In the genomic region with DNA sequence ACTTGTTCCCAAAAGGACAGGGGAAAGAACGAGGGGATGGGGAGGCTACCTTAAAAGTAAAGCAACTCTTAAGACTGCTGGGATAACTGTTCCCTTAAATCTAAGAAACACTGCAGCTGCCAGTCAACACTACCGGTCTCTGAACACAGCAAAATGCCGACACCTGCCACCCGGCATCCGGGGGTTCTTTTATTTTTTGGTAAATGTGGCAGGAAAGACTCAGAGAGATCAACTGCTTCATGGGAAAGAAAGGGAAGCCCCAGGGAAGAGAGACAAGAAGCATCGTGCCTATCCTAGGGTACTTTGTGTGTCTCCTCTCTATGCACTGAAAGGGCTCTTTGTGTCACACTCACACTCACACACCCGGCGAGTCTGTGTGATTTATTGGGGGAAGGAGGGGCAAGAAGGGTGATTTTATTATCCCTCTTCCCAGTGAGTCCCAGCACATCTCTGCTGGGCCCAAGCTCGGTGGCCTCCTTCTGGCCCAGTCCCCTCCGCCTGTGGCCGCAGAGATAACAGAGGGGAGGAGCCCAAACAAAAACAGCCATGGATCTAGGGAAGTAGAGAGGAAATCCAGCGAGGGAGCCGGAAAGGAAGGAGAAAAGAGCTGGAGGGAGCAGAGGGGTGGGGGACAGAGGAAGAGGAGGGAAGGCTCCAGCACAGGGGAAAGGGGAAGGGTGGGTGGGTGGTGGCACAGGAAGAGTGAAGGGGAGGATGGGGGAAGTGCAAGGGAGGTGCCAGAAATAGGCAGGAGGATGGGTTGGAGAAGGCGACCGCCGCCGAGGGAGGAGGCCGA, we compare ENCODE assay signal across 1 cellular context.
TF ChIP-seq lines count a peak whose summit lies in the region.

No MANE protein-coding gene starts in this region.

TF ChIP-seq in K562, 482 proteins besides CTCF, POLR2A, EP300 and RAD21 (continued from another document and continues in another):
- TF ChIP-seq FOXA1 (IDR thresholded peaks at IDR 0.05; ENCODE audit: borderline replicate concordance) (no peak), SNIP1 (IDR thresholded peaks at IDR 0.05; ENCODE audit: low read depth) (no peak), ZNF408 (CRISPR knock-in tag; IDR thresholded peaks at IDR 0.05; ENCODE audit: low read depth) (no peak), TEAD1 (CRISPR knock-in tag; IDR thresholded peaks at IDR 0.05) (0 out of 4 replicates have a peak, but pooled peaks of 1 of the 2 experiments have one; percentile 8), BRCA1 (IDR thresholded peaks at IDR 0.05) (no peak), BRCA1 (CRISPR knock-in tag; IDR thresholded peaks at IDR 0.05) (no peak), DNMT1 (IDR thresholded peaks at IDR 0.05) (no peak), HDAC1 (IDR thresholded peaks at IDR 0.05) (peak in 1 of 2 experiments; percentile 44; a peak in 1 of 4 replicates), NEUROD1 (IDR thresholded peaks at IDR 0.05; ENCODE audit: borderline replicate concordance, low read depth, low read length, partially characterized antibody) (no peak), HLTF (IDR thresholded peaks at IDR 0.05) (0 out of 2 replicates have a peak, but pooled peaks have one; percentile 27), SIN3A (IDR thresholded peaks at IDR 0.05; ENCODE audit: borderline replicate concordance in 2 of 2, control insufficient read depth in 1 of 2, low read depth in 2 of 2, low read length in 2 of 2) (0 out of 4 replicates have a peak, but pooled peaks of 1 of the 2 experiments have one; percentile 6), ZNF311 (CRISPR knock-in tag; IDR thresholded peaks at IDR 0.05) (no peak), NCOA2 (IDR thresholded peaks at IDR 0.05; ENCODE audit: partially characterized antibody in 2 of 2) (no peak), ZNF12 (CRISPR knock-in tag; IDR thresholded peaks at IDR 0.05) (no peak), GABPB2 (CRISPR knock-in tag; conservative IDR thresholded peaks at IDR 0.05) (no peak), RBM17 (IDR thresholded peaks at IDR 0.05; ENCODE audit: borderline replicate concordance, low read depth, low read length) (no peak), SMARCC2 (IDR thresholded peaks at IDR 0.05; ENCODE audit: low read depth) (no peak), RBM25 (IDR thresholded peaks at IDR 0.05; ENCODE audit: low read depth, low read length, severe bottlenecking) (no peak), TEAD2 (tag; IDR thresholded peaks at IDR 0.05) (no peak), ZNF146 (CRISPR knock-in tag; IDR thresholded peaks at IDR 0.05; ENCODE audit: unreplicated experiment) (no peak), ESRRA (IDR thresholded peaks at IDR 0.05; ENCODE audit: borderline replicate concordance, low read depth) (no peak), ZNF23 (CRISPR knock-in tag; IDR thresholded peaks at IDR 0.05) (no peak), BDP1 (IDR thresholded peaks at IDR 0.05; ENCODE audit: insufficient read depth, insufficient read length) (no peak), FOXJ2 (tag; IDR thresholded peaks at IDR 0.05) (peak; percentile 38; the same call in 1 of the 2 replicates), COPS2 (conservative IDR thresholded peaks at IDR 0.05) (no peak), CHD4 (IDR thresholded peaks at IDR 0.05; ENCODE audit: insufficient read depth, insufficient replicate concordance, low read depth, low read length, poor library complexity, severe bottlenecking) (no peak), ZNF507 (tag; conservative IDR thresholded peaks at IDR 0.05) (no peak)
- TF ChIP-seq, protein P1, sequence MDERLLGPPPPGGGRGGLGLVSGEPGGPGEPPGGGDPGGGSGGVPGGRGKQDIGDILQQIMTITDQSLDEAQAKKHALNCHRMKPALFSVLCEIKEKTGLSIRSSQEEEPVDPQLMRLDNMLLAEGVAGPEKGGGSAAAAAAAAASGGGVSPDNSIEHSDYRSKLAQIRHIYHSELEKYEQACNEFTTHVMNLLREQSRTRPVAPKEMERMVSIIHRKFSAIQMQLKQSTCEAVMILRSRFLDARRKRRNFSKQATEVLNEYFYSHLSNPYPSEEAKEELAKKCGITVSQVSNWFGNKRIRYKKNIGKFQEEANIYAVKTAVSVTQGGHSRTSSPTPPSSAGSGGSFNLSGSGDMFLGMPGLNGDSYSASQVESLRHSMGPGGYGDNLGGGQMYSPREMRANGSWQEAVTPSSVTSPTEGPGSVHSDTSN (CRISPR knock-in tag; IDR thresholded peaks at IDR 0.05; ENCODE audit: low read depth), result no peak
- TF ChIP-seq, protein P1 (tag; conservative IDR thresholded peaks at IDR 0.05; ENCODE audit: low read depth), result peak; percentile 76
- TF ChIP-seq, protein P2, sequence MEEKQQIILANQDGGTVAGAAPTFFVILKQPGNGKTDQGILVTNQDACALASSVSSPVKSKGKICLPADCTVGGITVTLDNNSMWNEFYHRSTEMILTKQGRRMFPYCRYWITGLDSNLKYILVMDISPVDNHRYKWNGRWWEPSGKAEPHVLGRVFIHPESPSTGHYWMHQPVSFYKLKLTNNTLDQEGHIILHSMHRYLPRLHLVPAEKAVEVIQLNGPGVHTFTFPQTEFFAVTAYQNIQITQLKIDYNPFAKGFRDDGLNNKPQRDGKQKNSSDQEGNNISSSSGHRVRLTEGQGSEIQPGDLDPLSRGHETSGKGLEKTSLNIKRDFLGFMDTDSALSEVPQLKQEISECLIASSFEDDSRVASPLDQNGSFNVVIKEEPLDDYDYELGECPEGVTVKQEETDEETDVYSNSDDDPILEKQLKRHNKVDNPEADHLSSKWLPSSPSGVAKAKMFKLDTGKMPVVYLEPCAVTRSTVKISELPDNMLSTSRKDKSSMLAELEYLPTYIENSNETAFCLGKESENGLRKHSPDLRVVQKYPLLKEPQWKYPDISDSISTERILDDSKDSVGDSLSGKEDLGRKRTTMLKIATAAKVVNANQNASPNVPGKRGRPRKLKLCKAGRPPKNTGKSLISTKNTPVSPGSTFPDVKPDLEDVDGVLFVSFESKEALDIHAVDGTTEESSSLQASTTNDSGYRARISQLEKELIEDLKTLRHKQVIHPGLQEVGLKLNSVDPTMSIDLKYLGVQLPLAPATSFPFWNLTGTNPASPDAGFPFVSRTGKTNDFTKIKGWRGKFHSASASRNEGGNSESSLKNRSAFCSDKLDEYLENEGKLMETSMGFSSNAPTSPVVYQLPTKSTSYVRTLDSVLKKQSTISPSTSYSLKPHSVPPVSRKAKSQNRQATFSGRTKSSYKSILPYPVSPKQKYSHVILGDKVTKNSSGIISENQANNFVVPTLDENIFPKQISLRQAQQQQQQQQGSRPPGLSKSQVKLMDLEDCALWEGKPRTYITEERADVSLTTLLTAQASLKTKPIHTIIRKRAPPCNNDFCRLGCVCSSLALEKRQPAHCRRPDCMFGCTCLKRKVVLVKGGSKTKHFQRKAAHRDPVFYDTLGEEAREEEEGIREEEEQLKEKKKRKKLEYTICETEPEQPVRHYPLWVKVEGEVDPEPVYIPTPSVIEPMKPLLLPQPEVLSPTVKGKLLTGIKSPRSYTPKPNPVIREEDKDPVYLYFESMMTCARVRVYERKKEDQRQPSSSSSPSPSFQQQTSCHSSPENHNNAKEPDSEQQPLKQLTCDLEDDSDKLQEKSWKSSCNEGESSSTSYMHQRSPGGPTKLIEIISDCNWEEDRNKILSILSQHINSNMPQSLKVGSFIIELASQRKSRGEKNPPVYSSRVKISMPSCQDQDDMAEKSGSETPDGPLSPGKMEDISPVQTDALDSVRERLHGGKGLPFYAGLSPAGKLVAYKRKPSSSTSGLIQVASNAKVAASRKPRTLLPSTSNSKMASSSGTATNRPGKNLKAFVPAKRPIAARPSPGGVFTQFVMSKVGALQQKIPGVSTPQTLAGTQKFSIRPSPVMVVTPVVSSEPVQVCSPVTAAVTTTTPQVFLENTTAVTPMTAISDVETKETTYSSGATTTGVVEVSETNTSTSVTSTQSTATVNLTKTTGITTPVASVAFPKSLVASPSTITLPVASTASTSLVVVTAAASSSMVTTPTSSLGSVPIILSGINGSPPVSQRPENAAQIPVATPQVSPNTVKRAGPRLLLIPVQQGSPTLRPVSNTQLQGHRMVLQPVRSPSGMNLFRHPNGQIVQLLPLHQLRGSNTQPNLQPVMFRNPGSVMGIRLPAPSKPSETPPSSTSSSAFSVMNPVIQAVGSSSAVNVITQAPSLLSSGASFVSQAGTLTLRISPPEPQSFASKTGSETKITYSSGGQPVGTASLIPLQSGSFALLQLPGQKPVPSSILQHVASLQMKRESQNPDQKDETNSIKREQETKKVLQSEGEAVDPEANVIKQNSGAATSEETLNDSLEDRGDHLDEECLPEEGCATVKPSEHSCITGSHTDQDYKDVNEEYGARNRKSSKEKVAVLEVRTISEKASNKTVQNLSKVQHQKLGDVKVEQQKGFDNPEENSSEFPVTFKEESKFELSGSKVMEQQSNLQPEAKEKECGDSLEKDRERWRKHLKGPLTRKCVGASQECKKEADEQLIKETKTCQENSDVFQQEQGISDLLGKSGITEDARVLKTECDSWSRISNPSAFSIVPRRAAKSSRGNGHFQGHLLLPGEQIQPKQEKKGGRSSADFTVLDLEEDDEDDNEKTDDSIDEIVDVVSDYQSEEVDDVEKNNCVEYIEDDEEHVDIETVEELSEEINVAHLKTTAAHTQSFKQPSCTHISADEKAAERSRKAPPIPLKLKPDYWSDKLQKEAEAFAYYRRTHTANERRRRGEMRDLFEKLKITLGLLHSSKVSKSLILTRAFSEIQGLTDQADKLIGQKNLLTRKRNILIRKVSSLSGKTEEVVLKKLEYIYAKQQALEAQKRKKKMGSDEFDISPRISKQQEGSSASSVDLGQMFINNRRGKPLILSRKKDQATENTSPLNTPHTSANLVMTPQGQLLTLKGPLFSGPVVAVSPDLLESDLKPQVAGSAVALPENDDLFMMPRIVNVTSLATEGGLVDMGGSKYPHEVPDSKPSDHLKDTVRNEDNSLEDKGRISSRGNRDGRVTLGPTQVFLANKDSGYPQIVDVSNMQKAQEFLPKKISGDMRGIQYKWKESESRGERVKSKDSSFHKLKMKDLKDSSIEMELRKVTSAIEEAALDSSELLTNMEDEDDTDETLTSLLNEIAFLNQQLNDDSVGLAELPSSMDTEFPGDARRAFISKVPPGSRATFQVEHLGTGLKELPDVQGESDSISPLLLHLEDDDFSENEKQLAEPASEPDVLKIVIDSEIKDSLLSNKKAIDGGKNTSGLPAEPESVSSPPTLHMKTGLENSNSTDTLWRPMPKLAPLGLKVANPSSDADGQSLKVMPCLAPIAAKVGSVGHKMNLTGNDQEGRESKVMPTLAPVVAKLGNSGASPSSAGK (IDR thresholded peaks at IDR 0.05), result no peak
- TF ChIP-seq, protein P3, sequence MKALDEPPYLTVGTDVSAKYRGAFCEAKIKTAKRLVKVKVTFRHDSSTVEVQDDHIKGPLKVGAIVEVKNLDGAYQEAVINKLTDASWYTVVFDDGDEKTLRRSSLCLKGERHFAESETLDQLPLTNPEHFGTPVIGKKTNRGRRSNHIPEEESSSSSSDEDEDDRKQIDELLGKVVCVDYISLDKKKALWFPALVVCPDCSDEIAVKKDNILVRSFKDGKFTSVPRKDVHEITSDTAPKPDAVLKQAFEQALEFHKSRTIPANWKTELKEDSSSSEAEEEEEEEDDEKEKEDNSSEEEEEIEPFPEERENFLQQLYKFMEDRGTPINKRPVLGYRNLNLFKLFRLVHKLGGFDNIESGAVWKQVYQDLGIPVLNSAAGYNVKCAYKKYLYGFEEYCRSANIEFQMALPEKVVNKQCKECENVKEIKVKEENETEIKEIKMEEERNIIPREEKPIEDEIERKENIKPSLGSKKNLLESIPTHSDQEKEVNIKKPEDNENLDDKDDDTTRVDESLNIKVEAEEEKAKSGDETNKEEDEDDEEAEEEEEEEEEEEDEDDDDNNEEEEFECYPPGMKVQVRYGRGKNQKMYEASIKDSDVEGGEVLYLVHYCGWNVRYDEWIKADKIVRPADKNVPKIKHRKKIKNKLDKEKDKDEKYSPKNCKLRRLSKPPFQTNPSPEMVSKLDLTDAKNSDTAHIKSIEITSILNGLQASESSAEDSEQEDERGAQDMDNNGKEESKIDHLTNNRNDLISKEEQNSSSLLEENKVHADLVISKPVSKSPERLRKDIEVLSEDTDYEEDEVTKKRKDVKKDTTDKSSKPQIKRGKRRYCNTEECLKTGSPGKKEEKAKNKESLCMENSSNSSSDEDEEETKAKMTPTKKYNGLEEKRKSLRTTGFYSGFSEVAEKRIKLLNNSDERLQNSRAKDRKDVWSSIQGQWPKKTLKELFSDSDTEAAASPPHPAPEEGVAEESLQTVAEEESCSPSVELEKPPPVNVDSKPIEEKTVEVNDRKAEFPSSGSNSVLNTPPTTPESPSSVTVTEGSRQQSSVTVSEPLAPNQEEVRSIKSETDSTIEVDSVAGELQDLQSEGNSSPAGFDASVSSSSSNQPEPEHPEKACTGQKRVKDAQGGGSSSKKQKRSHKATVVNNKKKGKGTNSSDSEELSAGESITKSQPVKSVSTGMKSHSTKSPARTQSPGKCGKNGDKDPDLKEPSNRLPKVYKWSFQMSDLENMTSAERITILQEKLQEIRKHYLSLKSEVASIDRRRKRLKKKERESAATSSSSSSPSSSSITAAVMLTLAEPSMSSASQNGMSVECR (CRISPR knock-in tag; IDR thresholded peaks at IDR 0.05), result no peak
- TF ChIP-seq, protein P4, sequence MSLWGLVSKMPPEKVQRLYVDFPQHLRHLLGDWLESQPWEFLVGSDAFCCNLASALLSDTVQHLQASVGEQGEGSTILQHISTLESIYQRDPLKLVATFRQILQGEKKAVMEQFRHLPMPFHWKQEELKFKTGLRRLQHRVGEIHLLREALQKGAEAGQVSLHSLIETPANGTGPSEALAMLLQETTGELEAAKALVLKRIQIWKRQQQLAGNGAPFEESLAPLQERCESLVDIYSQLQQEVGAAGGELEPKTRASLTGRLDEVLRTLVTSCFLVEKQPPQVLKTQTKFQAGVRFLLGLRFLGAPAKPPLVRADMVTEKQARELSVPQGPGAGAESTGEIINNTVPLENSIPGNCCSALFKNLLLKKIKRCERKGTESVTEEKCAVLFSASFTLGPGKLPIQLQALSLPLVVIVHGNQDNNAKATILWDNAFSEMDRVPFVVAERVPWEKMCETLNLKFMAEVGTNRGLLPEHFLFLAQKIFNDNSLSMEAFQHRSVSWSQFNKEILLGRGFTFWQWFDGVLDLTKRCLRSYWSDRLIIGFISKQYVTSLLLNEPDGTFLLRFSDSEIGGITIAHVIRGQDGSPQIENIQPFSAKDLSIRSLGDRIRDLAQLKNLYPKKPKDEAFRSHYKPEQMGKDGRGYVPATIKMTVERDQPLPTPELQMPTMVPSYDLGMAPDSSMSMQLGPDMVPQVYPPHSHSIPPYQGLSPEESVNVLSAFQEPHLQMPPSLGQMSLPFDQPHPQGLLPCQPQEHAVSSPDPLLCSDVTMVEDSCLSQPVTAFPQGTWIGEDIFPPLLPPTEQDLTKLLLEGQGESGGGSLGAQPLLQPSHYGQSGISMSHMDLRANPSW (CRISPR knock-in tag; IDR thresholded peaks at IDR 0.05), result no peak
- TF ChIP-seq, protein P5, sequence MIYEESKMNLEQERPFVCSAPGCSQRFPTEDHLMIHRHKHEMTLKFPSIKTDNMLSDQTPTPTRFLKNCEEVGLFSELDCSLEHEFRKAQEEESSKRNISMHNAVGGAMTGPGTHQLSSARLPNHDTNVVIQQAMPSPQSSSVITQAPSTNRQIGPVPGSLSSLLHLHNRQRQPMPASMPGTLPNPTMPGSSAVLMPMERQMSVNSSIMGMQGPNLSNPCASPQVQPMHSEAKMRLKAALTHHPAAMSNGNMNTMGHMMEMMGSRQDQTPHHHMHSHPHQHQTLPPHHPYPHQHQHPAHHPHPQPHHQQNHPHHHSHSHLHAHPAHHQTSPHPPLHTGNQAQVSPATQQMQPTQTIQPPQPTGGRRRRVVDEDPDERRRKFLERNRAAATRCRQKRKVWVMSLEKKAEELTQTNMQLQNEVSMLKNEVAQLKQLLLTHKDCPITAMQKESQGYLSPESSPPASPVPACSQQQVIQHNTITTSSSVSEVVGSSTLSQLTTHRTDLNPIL (CRISPR knock-in tag; IDR thresholded peaks at IDR 0.05), result no peak
